ENCODE assay signal across 8 cellular contexts in the genomic region with DNA sequence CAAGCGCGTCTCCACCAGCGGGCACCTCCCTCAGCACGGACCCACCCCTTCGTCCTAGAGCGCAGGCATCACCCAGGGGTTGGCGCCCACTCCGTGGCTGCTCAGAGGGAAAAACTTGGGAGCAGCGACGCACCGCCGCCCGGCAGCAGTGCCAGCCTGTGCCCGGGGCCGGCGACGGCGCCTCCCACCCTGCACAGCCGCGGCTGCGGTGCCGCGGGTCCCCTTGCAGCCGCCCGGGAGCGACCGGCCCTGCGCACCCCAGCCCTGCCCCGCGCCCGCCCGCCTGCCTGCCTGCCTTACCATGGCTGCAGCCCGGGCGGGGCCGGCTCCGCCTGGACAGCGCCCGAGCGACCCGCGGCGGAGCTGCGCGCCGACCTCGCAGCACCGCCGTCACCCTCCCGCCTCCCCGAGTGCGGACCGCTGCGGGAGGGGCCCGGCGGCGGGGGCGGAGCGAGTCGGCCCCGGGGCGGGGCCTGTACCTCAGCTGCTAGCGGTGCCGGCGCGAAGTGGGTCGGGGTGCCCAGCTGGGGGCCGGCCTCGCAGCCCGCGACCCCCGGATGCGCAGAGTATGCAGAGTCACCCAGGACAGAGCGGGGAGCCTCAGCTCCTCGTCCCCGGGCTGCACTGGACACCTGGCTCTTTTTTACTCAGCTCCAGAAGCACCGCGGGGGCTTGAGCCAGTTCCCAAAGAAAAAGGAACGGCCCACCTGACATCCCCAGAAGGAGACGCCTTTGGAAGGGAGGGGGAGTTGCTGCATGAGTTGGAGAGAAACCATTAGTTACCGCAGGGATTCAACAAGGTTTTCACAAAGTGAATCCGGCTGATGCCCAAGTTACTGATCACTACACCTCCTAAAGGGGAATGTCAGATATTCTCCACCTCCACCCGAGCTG. TPM values are rescaled to one million over a fixed set of nuclear protein-coding genes. Genes with fewer than 3 reads are reported as not detected.
DNase-seq lines count a peak whose midpoint lies in the region; ATAC-seq lines count a peak whose summit lies in the region.

No MANE protein-coding gene starts in this region.

- DNase-seq in LoVo (ENCODE audit: low spot score) (peak; percentile 47), cerebellum (ENCODE audit: low spot score) (peak; percentile 93), kidney tubule cell (ENCODE audit: low spot score) (peak; percentile 39)
- peak; percentile 70 for DNase-seq in activated CD4-positive, CD25-positive, alpha-beta regulatory T cell treated with anti-CD3 and anti-CD28 coated beads, Interleukin-2, amount 50 U/mL, for 72 hours
- DNase-seq in stimulated activated CD4-positive, alpha-beta T cell treated with anti-CD3 and anti-CD28 coated beads, Interleukin-15, amount 100 ng/mL, for 1 hour (ENCODE audit: low read depth in 1 of 2, low spot score in 1 of 2), result peak; percentile 37 to 57

- peak; percentile 67 for ATAC-seq in GM19035 (IDR thresholded peaks at IDR 0.05; ENCODE audit: unreplicated experiment)
- ATAC-seq in HG03196 (IDR thresholded peaks at IDR 0.05; ENCODE audit: unreplicated experiment), result no peak
- no peak for ATAC-seq in HG03469 (IDR thresholded peaks at IDR 0.05; ENCODE audit: unreplicated experiment)

RNA-seq across cellular contexts. Expression of a gene that starts 17.5 kb away (rescaled TPM):
- total RNA-seq in cerebellum, result 119 TPM

RNA-seq across cellular contexts. Expression of a gene that starts 43.7 kb away (rescaled TPM):
- total RNA-seq in cerebellum, result 0.54 TPM

Comparison
In these comparisons a context has a peak if more than half of its experiments do, and no peak if none do; other contexts are left out.
1. DNase-seq: peak in every context shown above with its lines; median percentile 93 in cerebellum; 70 in activated CD4-positive, CD25-positive, alpha-beta regulatory T cell treated with anti-CD3 and anti-CD28 coated beads, Interleukin-2, amount 50 U/mL, for 72 hours; 47 in LoVo; 47 in stimulated activated CD4-positive, alpha-beta T cell treated with anti-CD3 and anti-CD28 coated beads, Interleukin-15, amount 100 ng/mL, for 1 hour; 39 in kidney tubule cell.